Comparison of ENCODE assay signal across 12 cellular contexts in genomic region chr14:22231022-22231421, GRCh38.
DNase-seq lines count a peak whose midpoint lies in the region; ATAC-seq and TF ChIP-seq lines count a peak whose summit lies in the region.
"Had no signal": no experiment of that assay in that cellular context is flagged by ENCODE, and none has a peak within 500 bp of the region (broad histone marks: within the 10 kb centered on the region; RNA-seq: fewer than 3 reads in every experiment).

No MANE protein-coding gene starts in this region.

- peak; percentile 13 for DNase-seq in activated CD8-positive, alpha-beta memory T cell treated with anti-CD3 and anti-CD28 coated beads, Interleukin-2, amount 50 U/mL, for 4 hours
- DNase-seq in activated CD8-positive, alpha-beta memory T cell treated with anti-CD3 and anti-CD28 coated beads for 24 hours, result no peak
- DNase-seq in UCSD-AML1 (lab: John Stamatoyannopoulos, UW; ENCODE audit: unreplicated experiment) (peak; percentile 8), natural killer cell (peak; percentile 37), endodermal cell (no peak), heart left ventricle (no peak)
- DNase-seq: EL, NCI-H510A treated with DMSO at 0.1 percent for 48 hours, SHP77 treated with DMSO at 0.1 percent for 48 hours, thyroid gland had no signal

- intact Hi-C loops in natural killer cell (cut with micrococcal nuclease), result no loop called here
- intact Hi-C loops in heart left ventricle (cut with DNase I), result no loop called here

- no peak overlapping the region for H3K4me3 ChIP-seq in endodermal cell (ENCODE audit: low read length)
- no peak overlapping the region for H3K4me3 ChIP-seq in heart left ventricle
- H3K4me3 ChIP-seq: thyroid gland had no signal

- H3K9me3 ChIP-seq in endodermal cell (ENCODE audit: control insufficient read depth, low read length) (peaks cover 22% of the 10 kb centered on the region), heart left ventricle (peaks cover 0 to 14% (median 0%) of the 10 kb centered on the region in 12 donors)
- H3K9me3 ChIP-seq: thyroid gland had no signal

- no peak overlapping the region for H3K9ac ChIP-seq in endodermal cell (ENCODE audit: extremely low read depth, low read length, poor library complexity, severe bottlenecking)

- no peak for TF ChIP-seq CTCF in natural killer cell (IDR thresholded peaks at IDR 0.05)
- no peak for TF ChIP-seq CTCF in endodermal cell (conservative IDR thresholded peaks at IDR 0.05)
- no peak for TF ChIP-seq CTCF in heart left ventricle (IDR thresholded peaks at IDR 0.05)

- WGBS in endodermal cell (ENCODE audit: insufficient coverage in 1 of 2, insufficient read length in 1 of 2), 2 experiments, result 92 to 100% methylated on average over 1 of the region's 1 CpG
- 73 to 88% (median 83%) methylated on average over 1 of the region's 1 CpG for WGBS in heart left ventricle, 4 donors

- H3K27ac ChIP-seq in endodermal cell (ENCODE audit: low read depth, low read length) (no peak overlapping the region), heart left ventricle (no peak overlapping the region)
- H3K27ac ChIP-seq: thyroid gland had no signal

- H3K9me3 Mint-ChIP-seq in natural killer cell, result no peaks in the 10 kb centered on the region
- H3K9me3 Mint-ChIP-seq in endodermal cell, result peaks cover 34% of the 10 kb centered on the region

- H3K27me3 ChIP-seq in endodermal cell (ENCODE audit: control insufficient read depth, insufficient read depth, low read length, poor library complexity, severe bottlenecking), result no peaks in the 10 kb centered on the region
- no peaks in the 10 kb centered on the region for H3K27me3 ChIP-seq in heart left ventricle
- H3K27me3 ChIP-seq: thyroid gland had no signal

- H3K36me3 ChIP-seq in endodermal cell (ENCODE audit: control insufficient read depth, insufficient read depth, low read length) (no peaks in the 10 kb centered on the region), heart left ventricle (no peaks in the 10 kb centered on the region)
- H3K36me3 ChIP-seq: thyroid gland had no signal

- H3K4me1 Mint-ChIP-seq in natural killer cell (peaks cover 33 to 44% of the 10 kb centered on the region in 2 donors), endodermal cell (peaks cover 5% of the 10 kb centered on the region)

- H3K4me1 ChIP-seq in endodermal cell (ENCODE audit: control insufficient read depth, insufficient read depth, low read length) (no peaks in the 10 kb centered on the region), heart left ventricle (no peaks in the 10 kb centered on the region)
- H3K4me1 ChIP-seq: thyroid gland had no signal

- ATAC-seq in HG02981 (IDR thresholded peaks at IDR 0.05; ENCODE audit: unreplicated experiment), result peak; percentile 68
- peak; percentile 88 to 98 (median 91) for ATAC-seq in natural killer cell
- no peak for ATAC-seq in HG02970 (IDR thresholded peaks at IDR 0.05; ENCODE audit: low FRiP score, unreplicated experiment)
- no peak for ATAC-seq in heart left ventricle

- TF ChIP-seq POLR2A in heart left ventricle (IDR thresholded peaks at IDR 0.05), result no peak

- H3K27me3 Mint-ChIP-seq in natural killer cell (ENCODE audit: low read depth in 2 of 2) (peaks cover 2 to 7% of the 10 kb centered on the region in 2 donors), endodermal cell (ENCODE audit: insufficient read depth) (no peaks in the 10 kb centered on the region)

- H3K27ac Mint-ChIP-seq in natural killer cell (peak overlapping the region; percentile 54 to 74), endodermal cell (no peak overlapping the region)

- H3K36me3 Mint-ChIP-seq in natural killer cell, result no peaks in the 10 kb centered on the region
- peaks cover 5% of the 10 kb centered on the region for H3K36me3 Mint-ChIP-seq in endodermal cell (ENCODE audit: low read depth)

- peak overlapping the region; percentile 47 for H3K4me3 Mint-ChIP-seq in natural killer cell
- H3K4me3 Mint-ChIP-seq in endodermal cell, result no peak overlapping the region

Comparison
In these comparisons a context has a peak if more than half of its experiments do, and no peak if none do; other contexts are left out.
1. DNase-seq: peak in activated CD8-positive, alpha-beta memory T cell treated with anti-CD3 and anti-CD28 coated beads, Interleukin-2, amount 50 U/mL, for 4 hours (single experiment), UCSD-AML1 (single experiment) and natural killer cell (single experiment); none in activated CD8-positive, alpha-beta memory T cell treated with anti-CD3 and anti-CD28 coated beads for 24 hours (single experiment), endodermal cell (single experiment) and heart left ventricle (0 of 5).
2. ATAC-seq: peak in HG02981 (single experiment) and natural killer cell (3 of 3); none in HG02970 (single experiment) and heart left ventricle (0 of 4).